20 cellular contexts compared by ENCODE assay signal in genomic region chr2:220434365-220434764, GRCh38.
A peak's percentile ranks its signal among the peaks of the same experiment; 100 is the strongest.
DNase-seq lines count a peak whose midpoint lies in the region; ATAC-seq, FAIRE-seq and TF ChIP-seq lines count a peak whose summit lies in the region.
"Had no signal": no experiment of that assay in that cellular context is flagged by ENCODE, and none has a peak within 500 bp of the region (broad histone marks: within the 10 kb centered on the region; RNA-seq: fewer than 3 reads in every experiment).

No MANE protein-coding gene starts in this region.

- H4K20me1 ChIP-seq in HepG2 (ENCODE audit: insufficient read depth, low read length), result no peaks in the 10 kb centered on the region

- BruUV-seq in HepG2 (replicated peaks; lab: Mats Ljungman, UMichigan), result no TSS peak

- TF ChIP-seq EP300 in HepG2 (IDR thresholded peaks at IDR 0.05; ENCODE audit: low read depth in 2 of 2, low read length in 2 of 2), result no peak
- TF ChIP-seq EP300 in HepG2 (CRISPR knock-in tag; IDR thresholded peaks at IDR 0.05; ENCODE audit: borderline replicate concordance), result no peak

- ATAC-seq in HepG2 (no peak), right lobe of liver (no peak), esophagus mucosa (peak; percentile 36), left lung (no peak)
- ATAC-seq: left lobe of liver had no signal

- DNase-seq in HepG2 (ENCODE audit: low spot score) (no peak), right lobe of liver (no peak), RPMI7951 (ENCODE audit: low read depth) (peak; percentile 47), stromal cell of bone marrow (ENCODE audit: low read depth) (peak; percentile 38), pons (ENCODE audit: low spot score) (no peak), left lung (no peak)
- no peak for DNase-seq in stimulated activated CD4-positive, alpha-beta T cell treated with anti-CD3 and anti-CD28 coated beads, Interleukin-4, amount 100 ng/mL, for 24 hours
- DNase-seq: activated B cell treated with CpG ODN at 0.5 μM for 24 hours; dermis blood vessel endothelial cell; GF-D8; NCI-H1436; OCI-M1; posterior cingulate gyrus; stimulated activated naive CD4-positive, alpha-beta T cell; SW 1271 had no signal

- H3K36me3 ChIP-seq in HepG2 (replicated peaks in 1 of 2; ENCODE audit: control insufficient read depth in 1 of 2, insufficient read depth in 2 of 2, low read length in 2 of 2) (no peaks in the 10 kb centered on the region), right lobe of liver (no peaks in the 10 kb centered on the region), left lung (no peaks in the 10 kb centered on the region)
- H3K36me3 ChIP-seq: esophagus muscularis mucosa had no signal

- TF ChIP-seq POLR2A in HepG2 (IDR thresholded peaks at IDR 0.05; ENCODE audit: insufficient read depth in 1 of 2, low read depth in 2 of 2, low read length in 2 of 2), result no peak
- no peak for TF ChIP-seq POLR2A in right lobe of liver (IDR thresholded peaks at IDR 0.05)

- intact Hi-C loops in HepG2 (cut with micrococcal nuclease; ENCODE audit: unreplicated experiment), result no loop called here
- intact Hi-C loops in right lobe of liver (cut with DNase I), result no loop called here
- intact Hi-C loops in left lung (cut with DNase I), result no loop called here

- POLR2A ChIA-PET in HepG2 (lab: Yijun Ruan, JAX), result no interaction called here

- TF ChIP-seq CTCF in HepG2 (CRISPR knock-in tag; IDR thresholded peaks at IDR 0.05) (no peak), right lobe of liver (IDR thresholded peaks at IDR 0.05) (no peak), left lung (IDR thresholded peaks at IDR 0.05) (no peak)

- CTCF ChIA-PET in HepG2 (lab: Yijun Ruan, JAX; ENCODE audit: low intra/inter-chr PET ratio, low total read pairs), result no interaction called here

- no peak for FAIRE-seq in HepG2 (lab: Jason Lieb, UNC)
- FAIRE-seq: urothelium cell line had no signal

- TF ChIP-seq RAD21 in HepG2 (CRISPR knock-in tag; IDR thresholded peaks at IDR 0.05), result no peak

- H3K27me3 ChIP-seq in HepG2 (ENCODE audit: control insufficient read depth in 1 of 2, insufficient read depth in 2 of 2, low read length in 2 of 2) (no peaks in the 10 kb centered on the region), right lobe of liver (no peaks in the 10 kb centered on the region), left lung (no peaks in the 10 kb centered on the region)
- H3K27me3 ChIP-seq: esophagus muscularis mucosa had no signal

- H2AFZ ChIP-seq in HepG2 (ENCODE audit: low read length), result no peak overlapping the region

- no peaks in the 10 kb centered on the region for H3K4me1 ChIP-seq in HepG2 (ENCODE audit: insufficient read depth, low read length)
- no peaks in the 10 kb centered on the region for H3K4me1 ChIP-seq in right lobe of liver
- no peaks in the 10 kb centered on the region for H3K4me1 ChIP-seq in left lung
- H3K4me1 ChIP-seq: esophagus muscularis mucosa had no signal

- 4% methylated on average over 2 of the region's 2 CpGs for WGBS in HepG2 (ENCODE audit: low lambda C conversion rate)
- WGBS in right lobe of liver (ENCODE audit: insufficient coverage, low coverage, low lambda C conversion rate, missing lambda C conversion rate), result 84% methylated on average over 2 of the region's 2 CpGs

- H3K79me2 ChIP-seq in HepG2 (ENCODE audit: insufficient read depth, low read length), result no peaks in the 10 kb centered on the region

- H3K9ac ChIP-seq in HepG2 (ENCODE audit: insufficient read depth, low read depth, low read length), result no peak overlapping the region
- H3K9ac ChIP-seq: KMS-11 had no signal

- H3K9me3 ChIP-seq in HepG2 (ENCODE audit: low read length), result no peaks in the 10 kb centered on the region; the same call in 1 of the 2 replicates
- H3K9me3 ChIP-seq in right lobe of liver, result no peaks in the 10 kb centered on the region
- no peaks in the 10 kb centered on the region for H3K9me3 ChIP-seq in left lung
- H3K9me3 ChIP-seq: esophagus muscularis mucosa had no signal

- H3K4me3 ChIP-seq in HepG2 (replicated peaks in 1 of 3; ENCODE audit: insufficient read depth in 1 of 3, low read depth in 2 of 3, low read length in 3 of 3), result no peak overlapping the region
- no peak overlapping the region for H3K4me3 ChIP-seq in right lobe of liver
- no peak overlapping the region for H3K4me3 ChIP-seq in left lung
- H3K4me3 ChIP-seq: esophagus muscularis mucosa had no signal

- H3K27ac ChIP-seq in HepG2 (ENCODE audit: extremely low read length, insufficient read depth, low read length) (no peak overlapping the region), right lobe of liver (no peak overlapping the region), left lung (no peak overlapping the region)
- H3K27ac ChIP-seq: esophagus muscularis mucosa, KMS-11 had no signal

- H3K4me2 ChIP-seq in HepG2 (ENCODE audit: low read depth, low read length), result no peak overlapping the region
- H3K4me2 ChIP-seq: KMS-11 had no signal

- in situ Hi-C loops in HepG2 (cut with HindIII; ENCODE audit: extremely low pct_ligation_motif_present, low pct_unique_long_range_greater_than_20kb), result no loop called here

TF ChIP-seq in HepG2, 621 proteins besides CTCF, POLR2A, EP300 and RAD21:
- no peak for TF ChIP-seq ZNF615 (CRISPR knock-in tag; IDR thresholded peaks at IDR 0.05; ENCODE audit: borderline replicate concordance)
- TF ChIP-seq CREB1 (IDR thresholded peaks at IDR 0.05), result peak; percentile 39; the same call in 1 of the 2 replicates
- no peak for TF ChIP-seq CREB1 (CRISPR knock-in tag; IDR thresholded peaks at IDR 0.05)
- TF ChIP-seq STAT6 (CRISPR knock-in tag; IDR thresholded peaks at IDR 0.05; ENCODE audit: borderline replicate concordance), result no peak
- TF ChIP-seq PAF1 (CRISPR knock-in tag; IDR thresholded peaks at IDR 0.05), result no peak
- no peak for TF ChIP-seq PPARG (CRISPR knock-in tag; conservative IDR thresholded peaks at IDR 0.05)
- TF ChIP-seq ZFP36 (IDR thresholded peaks at IDR 0.05; ENCODE audit: borderline replicate concordance, low read depth, low read length, partially characterized antibody), result no peak
- TF ChIP-seq ZBTB3 (CRISPR knock-in tag; IDR thresholded peaks at IDR 0.05; ENCODE audit: borderline replicate concordance, low read depth), result no peak
- 0 out of 2 replicates have a peak, but pooled peaks have one; percentile 30 for TF ChIP-seq ATF7 (IDR thresholded peaks at IDR 0.05)
- no peak for TF ChIP-seq ATF7 (CRISPR knock-in tag; IDR thresholded peaks at IDR 0.05)
- no peak for TF ChIP-seq NR2F1 (CRISPR knock-in tag; IDR thresholded peaks at IDR 0.05)
- TF ChIP-seq ZNF616 (CRISPR knock-in tag; IDR thresholded peaks at IDR 0.05; ENCODE audit: low read depth), result no peak

Comparison
In these comparisons a context has a peak if more than half of its experiments do, and no peak if none do; other contexts are left out.
1. DNase-seq: peak in RPMI7951 (single experiment) and stromal cell of bone marrow (single experiment); none in HepG2 (single experiment), right lobe of liver (0 of 3), stimulated activated CD4-positive, alpha-beta T cell treated with anti-CD3 and anti-CD28 coated beads, Interleukin-4, amount 100 ng/mL, for 24 hours (single experiment), pons (single experiment) and left lung (0 of 2).